In the genomic region with DNA sequence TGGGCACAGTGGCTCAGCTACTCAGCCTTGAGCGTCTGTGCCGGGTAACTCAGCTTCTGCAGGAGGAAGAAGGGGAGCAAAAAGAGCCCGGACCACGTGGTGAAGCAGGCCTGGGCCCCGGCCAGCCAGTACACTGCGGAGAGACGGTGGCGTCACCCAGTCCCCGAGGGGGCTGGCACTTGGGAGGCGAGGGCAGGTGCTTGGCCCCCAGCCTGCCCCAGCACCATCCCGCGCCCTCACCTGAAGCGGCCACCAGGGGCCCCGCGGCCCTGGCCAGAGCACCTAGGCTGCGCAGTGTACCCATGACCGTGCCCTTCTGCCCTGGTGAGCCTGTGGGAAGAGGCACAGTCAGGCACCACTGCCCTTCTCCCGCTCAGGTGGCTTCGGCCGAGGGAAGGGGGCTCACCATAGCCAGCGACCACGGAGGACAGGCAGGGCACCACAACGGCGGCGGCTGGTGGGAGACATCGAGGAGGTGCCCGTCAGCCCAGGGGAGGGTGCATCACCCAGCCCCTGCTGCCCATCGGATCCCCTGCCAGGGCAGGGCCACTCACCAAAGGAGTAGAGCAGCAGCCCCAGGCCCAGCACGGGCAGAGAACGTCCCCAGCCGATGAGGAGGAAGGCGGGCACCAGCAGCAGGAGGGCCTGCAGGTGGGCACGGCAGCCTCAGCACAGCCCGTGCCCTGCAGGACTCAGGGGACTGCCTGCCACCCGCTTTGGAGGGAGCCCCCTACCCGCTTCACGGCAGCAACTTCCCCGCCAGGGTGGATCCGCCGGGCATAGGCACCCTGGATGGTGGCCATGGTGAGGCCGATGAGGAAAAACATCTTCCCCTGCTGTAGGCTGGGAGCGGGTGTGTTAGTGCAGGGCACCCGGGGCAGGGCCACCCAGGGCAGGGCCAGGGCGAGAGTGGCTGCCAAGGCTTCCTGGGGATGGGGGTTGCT, we compare ENCODE assay signal across 2 cellular contexts.
TF ChIP-seq lines count a peak whose summit lies in the region.

No MANE protein-coding gene starts in this region.

TF ChIP-seq in HEK293, 187 proteins besides CTCF, POLR2A, EP300 and RAD21 (continued from another document):
- TF ChIP-seq HIC1 (tag by site-specific recombination; IDR thresholded peaks at IDR 0.05) (peak; percentile 47), MYNN (tag by site-specific recombination; IDR thresholded peaks at IDR 0.05; ENCODE audit: borderline replicate concordance) (no peak)
TF ChIP-seq in HEK293: peak in this region for 2.

TF ChIP-seq in GM12878, 131 proteins besides CTCF, POLR2A, EP300 and RAD21 (continued from another document):
- TF ChIP-seq ZBTB33 (IDR thresholded peaks at IDR 0.05), result peak; percentile 51; the same call in 1 of the 2 replicates
